Comparison of ENCODE assay signal across 8 cellular contexts in genomic region chr1:32612189-32612881, GRCh38. TPM values are rescaled to one million over a fixed set of nuclear protein-coding genes. Genes with fewer than 3 reads are reported as not detected.
DNase-seq lines count a peak whose midpoint lies in the region; ATAC-seq and TF ChIP-seq lines count a peak whose summit lies in the region.

No MANE protein-coding gene starts in this region.

- no peaks in the 10 kb centered on the region for H3K9me3 Mint-ChIP-seq in activated CD8-positive, alpha-beta T cell treated with anti-CD3 and anti-CD28 coated beads, Interleukin-2, amount 10 ng/mL, durations not matched to agents 7 days and 5 days (ENCODE audit: insufficient read depth)
- no peaks in the 10 kb centered on the region for H3K9me3 Mint-ChIP-seq in endothelial cell (ENCODE audit: unreplicated experiment)
- H3K9me3 Mint-ChIP-seq in memory B cell = no peaks in the 10 kb centered on the region

- POLR2A ChIA-PET in activated CD8-positive, alpha-beta T cell treated with anti-CD3 and anti-CD28 coated beads, Interleukin-2, amount 10 ng/mL, durations not matched to agents 7 days and 5 days (lab: Charles Lee) = interaction anchor here (0.8 to 1.1 kb wide), 2 partner anchors 39 to 41 kb away, joined by 3 read pairs; partner anchors contain the start of gene RBBP4

- CTCF ChIA-PET in activated CD8-positive, alpha-beta T cell treated with anti-CD3 and anti-CD28 coated beads, Interleukin-2, amount 10 ng/mL, durations not matched to agents 7 days and 5 days (lab: Charles Lee) = interaction anchor here (0.6 to 1.5 kb wide), 3 partner anchors 95 to 398 kb away, joined by 3 to 4 read pairs (median 3); no protein-coding TSS in a partner anchor

- H3K36me3 Mint-ChIP-seq in activated CD8-positive, alpha-beta T cell treated with anti-CD3 and anti-CD28 coated beads, Interleukin-2, amount 10 ng/mL, durations not matched to agents 7 days and 5 days (ENCODE audit: low read depth) = peaks cover 2% of the 10 kb centered on the region
- H3K36me3 Mint-ChIP-seq in endothelial cell (ENCODE audit: low read depth, unreplicated experiment) (no peaks in the 10 kb centered on the region), memory B cell (no peaks in the 10 kb centered on the region)

- H3K4me3 Mint-ChIP-seq in activated CD8-positive, alpha-beta T cell treated with anti-CD3 and anti-CD28 coated beads, Interleukin-2, amount 10 ng/mL, durations not matched to agents 7 days and 5 days = peak overlapping the region; percentile 63
- H3K4me3 Mint-ChIP-seq in endothelial cell (ENCODE audit: unreplicated experiment) (peak overlapping the region; percentile 73), memory B cell (peak overlapping the region; percentile 71)

- H3K27me3 Mint-ChIP-seq in activated CD8-positive, alpha-beta T cell treated with anti-CD3 and anti-CD28 coated beads, Interleukin-2, amount 10 ng/mL, durations not matched to agents 7 days and 5 days (ENCODE audit: low read depth) = no peaks in the 10 kb centered on the region
- H3K27me3 Mint-ChIP-seq in endothelial cell (ENCODE audit: unreplicated experiment) = peaks cover 4% of the 10 kb centered on the region
- H3K27me3 Mint-ChIP-seq in memory B cell = peaks cover 2% of the 10 kb centered on the region

- H3K4me1 Mint-ChIP-seq in activated CD8-positive, alpha-beta T cell treated with anti-CD3 and anti-CD28 coated beads, Interleukin-2, amount 10 ng/mL, durations not matched to agents 7 days and 5 days (ENCODE audit: low read depth) = peaks cover 4% of the 10 kb centered on the region
- H3K4me1 Mint-ChIP-seq in endothelial cell (ENCODE audit: unreplicated experiment) = peaks cover 5% of the 10 kb centered on the region
- H3K4me1 Mint-ChIP-seq in memory B cell = peaks cover 3% of the 10 kb centered on the region

- ATAC-seq in HG02610 (IDR thresholded peaks at IDR 0.05; ENCODE audit: unreplicated experiment) (peak; percentile 79), memory B cell (ENCODE audit: low read depth) (peak; percentile 87)
- ATAC-seq in activated CD8-positive, alpha-beta T cell treated with anti-CD3 and anti-CD28 coated beads, Interleukin-2, amount 10 ng/mL, durations not matched to agents 7 days and 5 days = peak; percentile 98

- no peak overlapping the region for H3K27ac Mint-ChIP-seq in activated CD8-positive, alpha-beta T cell treated with anti-CD3 and anti-CD28 coated beads, Interleukin-2, amount 10 ng/mL, durations not matched to agents 7 days and 5 days
- H3K27ac Mint-ChIP-seq in endothelial cell (ENCODE audit: unreplicated experiment) (peak overlapping the region; percentile 84), memory B cell (no peak overlapping the region)

- DNase-seq in ELF-1 (ENCODE audit: low read depth, low spot score) (peak; percentile 93), NCI-H2196 treated with DMSO at 0.1 percent for 48 hours (lab: John Stamatoyannopoulos, UW; ENCODE audit: unreplicated experiment) (peak; percentile 56), endothelial cell (ENCODE audit: low spot score) (peak; percentile 90), memory B cell (ENCODE audit: low spot score in 2 of 2) (peak; percentile 5 to 26), NOMO-1 treated with dmso at 0.1 percent for 144 hours (lab: John Stamatoyannopoulos, UW; ENCODE audit: unreplicated experiment) (no peak)
- DNase-seq in activated CD8-positive, alpha-beta T cell treated with anti-CD3 and anti-CD28 coated beads, Interleukin-2, amount 10 ng/mL, durations not matched to agents 7 days and 5 days = peak; percentile 52
- peak; percentile 10 for DNase-seq in stimulated activated CD8-positive, alpha-beta memory T cell treated with anti-CD3 and anti-CD28 coated beads, Interleukin-12 subunit alpha, Interleukin-12 subunit beta, amount 100 ng/mL, for 1 hour (ENCODE audit: low read depth)

- no peak for TF ChIP-seq CTCF in endothelial cell (IDR thresholded peaks at IDR 0.05; ENCODE audit: unreplicated experiment)

RNA-seq across cellular contexts. Expression of gene ZBTB8OS, which starts 38.0 kb away (rescaled TPM):
- total RNA-seq in activated CD8-positive, alpha-beta T cell treated with anti-CD3 and anti-CD28 coated beads, Interleukin-2, amount 10 ng/mL, durations not matched to agents 7 days and 5 days = 10 to 100 TPM; 50.5 to 54.1 TPM
- 30.2 TPM for total RNA-seq in endothelial cell (ENCODE audit: unreplicated experiment)

RNA-seq across cellular contexts. Expression of gene RBBP4, which starts 38.7 kb away (rescaled TPM):
- 100 to 1,000 TPM; 290 to 298 TPM for total RNA-seq in activated CD8-positive, alpha-beta T cell treated with anti-CD3 and anti-CD28 coated beads, Interleukin-2, amount 10 ng/mL, durations not matched to agents 7 days and 5 days
- 280 TPM for total RNA-seq in endothelial cell (ENCODE audit: unreplicated experiment)
